20 cellular contexts compared by ENCODE assay signal in the genomic region with DNA sequence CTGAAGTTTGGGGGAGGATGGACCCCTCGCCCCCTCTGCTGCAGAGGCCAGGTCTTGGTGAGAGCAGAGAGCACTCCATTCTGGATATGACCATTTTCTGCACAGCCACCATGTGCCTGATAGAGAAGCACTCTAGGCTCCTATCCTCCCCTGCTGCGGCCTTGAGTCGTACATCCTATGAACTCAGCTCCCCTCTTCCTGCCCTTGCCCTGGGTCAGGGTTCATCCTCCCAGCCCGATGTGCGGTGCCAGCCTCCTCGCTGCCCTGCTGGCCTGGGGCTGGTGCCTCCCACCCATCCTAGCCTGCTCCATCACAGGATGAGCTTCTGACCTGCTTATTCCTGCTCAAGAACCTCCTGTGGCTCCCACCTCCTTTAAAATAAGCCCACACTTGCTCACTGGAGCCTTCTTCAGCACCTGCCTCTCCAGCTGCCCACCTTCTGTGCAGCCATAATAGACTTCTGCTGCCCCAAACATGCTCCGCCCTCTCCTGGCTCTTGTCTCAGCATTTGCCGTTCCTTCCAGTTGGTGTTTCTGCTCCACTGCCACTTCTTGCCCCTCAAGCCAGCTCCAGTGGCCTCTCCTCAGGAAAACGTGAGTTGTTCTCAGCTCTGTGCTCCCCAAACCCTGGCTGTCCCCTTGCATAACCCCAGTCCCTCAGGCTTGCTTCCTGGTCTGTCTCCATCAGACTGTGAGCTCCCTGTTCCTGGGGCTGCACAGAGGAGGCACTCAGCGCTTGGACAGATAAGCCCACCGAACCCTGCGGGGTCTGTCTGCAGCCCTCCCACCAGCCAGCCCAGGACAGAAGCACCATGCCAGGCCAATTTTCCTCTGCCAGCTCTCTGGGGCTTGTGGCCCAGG. TPM values are rescaled to one million over a fixed set of nuclear protein-coding genes. Genes with fewer than 3 reads are reported as not detected.
A peak's percentile ranks its signal among the peaks of the same experiment; 100 is the strongest.
DNase-seq lines count a peak whose midpoint lies in the region; ATAC-seq and TF ChIP-seq lines count a peak whose summit lies in the region.
"Had no signal": no experiment of that assay in that cellular context is flagged by ENCODE, and none has a peak within 500 bp of the region (broad histone marks: within the 10 kb centered on the region; RNA-seq: fewer than 3 reads in every experiment).

No MANE protein-coding gene starts in this region.

- H3K36me3 Mint-ChIP-seq in endodermal cell (ENCODE audit: low read depth) = no peaks in the 10 kb centered on the region
- peaks cover 3% of the 10 kb centered on the region for H3K36me3 Mint-ChIP-seq in T-helper 17 cell (ENCODE audit: low read depth)

- H3K9ac ChIP-seq in SK-N-SH (no peak overlapping the region), HUES64 (ENCODE audit: low read depth, low read length) (no peak overlapping the region), endodermal cell (ENCODE audit: extremely low read depth, low read length, poor library complexity, severe bottlenecking) (no peak overlapping the region)

- H3K79me2 ChIP-seq in SK-N-SH (ENCODE audit: insufficient read depth) (no peaks in the 10 kb centered on the region), osteoblast (ENCODE audit: insufficient read depth, low read length) (no peaks in the 10 kb centered on the region)

- H3K4me1 ChIP-seq in SK-N-SH (ENCODE audit: control insufficient read depth in 1 of 2, insufficient read depth in 2 of 2, low read depth in 1 of 2, low read length in 1 of 2) = no peaks in the 10 kb centered on the region; a peak in 1 of 4 replicates
- peaks cover 20% of the 10 kb centered on the region; the same call in 1 of the 2 replicates for H3K4me1 ChIP-seq in HUES64 (ENCODE audit: insufficient read depth, low read length)
- peaks cover 6% of the 10 kb centered on the region for H3K4me1 ChIP-seq in endodermal cell (ENCODE audit: control insufficient read depth, insufficient read depth, low read length)
- H3K4me1 ChIP-seq in osteoblast (ENCODE audit: insufficient read depth, low read length) = no peaks in the 10 kb centered on the region
- H3K4me1 ChIP-seq: HAP-1 had no signal

- H3K9me3 ChIP-seq in SK-N-SH = no peaks in the 10 kb centered on the region
- no peaks in the 10 kb centered on the region for H3K9me3 ChIP-seq in HUES64 (ENCODE audit: insufficient read depth, low read depth, low read length)
- no peaks in the 10 kb centered on the region for H3K9me3 ChIP-seq in endodermal cell (ENCODE audit: control insufficient read depth, low read length)
- H3K9me3 ChIP-seq in osteoblast (ENCODE audit: low read depth, low read length) = no peaks in the 10 kb centered on the region
- no peaks in the 10 kb centered on the region for H3K9me3 ChIP-seq in T-helper 17 cell (ENCODE audit: control insufficient read depth, low read length, poor library complexity, severe bottlenecking)
- H3K9me3 ChIP-seq: HAP-1 had no signal

- peaks cover 9% of the 10 kb centered on the region; the same call in 1 of the 2 replicates for H3K27me3 ChIP-seq in SK-N-SH (ENCODE audit: insufficient read depth)
- H3K27me3 ChIP-seq in HUES64 (ENCODE audit: insufficient read depth, low read length) = no peaks in the 10 kb centered on the region
- H3K27me3 ChIP-seq in endodermal cell (ENCODE audit: control insufficient read depth, insufficient read depth, low read length, poor library complexity, severe bottlenecking) = no peaks in the 10 kb centered on the region
- no peaks in the 10 kb centered on the region for H3K27me3 ChIP-seq in osteoblast (ENCODE audit: insufficient read depth, low read length)

- H3K4me1 Mint-ChIP-seq in endodermal cell (peaks cover 16% of the 10 kb centered on the region), T-helper 17 cell (peaks cover 3% of the 10 kb centered on the region)

- TF ChIP-seq EP300 in SK-N-SH (IDR thresholded peaks at IDR 0.05; ENCODE audit: borderline replicate concordance in 1 of 2, low read depth in 1 of 2, low read length in 1 of 2) = no peak

- H3K4me3 ChIP-seq in SK-N-SH (ENCODE audit: low read depth in 2 of 2, low read length in 1 of 2) (no peak overlapping the region), HUES64 (ENCODE audit: low read length) (no peak overlapping the region), endodermal cell (ENCODE audit: low read length) (no peak overlapping the region), osteoblast (ENCODE audit: insufficient read depth, low read length) (no peak overlapping the region)
- H3K4me3 ChIP-seq: HAP-1, SK-N-MC had no signal

- no peaks in the 10 kb centered on the region for H3K9me2 ChIP-seq in SK-N-SH

- peak overlapping the region; percentile 48 for H3K27ac Mint-ChIP-seq in endodermal cell
- H3K27ac Mint-ChIP-seq in T-helper 17 cell = no peak overlapping the region

- no peaks in the 10 kb centered on the region for H4K20me1 ChIP-seq in SK-N-SH (ENCODE audit: insufficient read depth)
- no peaks in the 10 kb centered on the region for H4K20me1 ChIP-seq in osteoblast (ENCODE audit: insufficient read depth, low read length)

- CTCF ChIA-PET in SK-N-SH (lab: Yijun Ruan, JAX) = interaction anchor here (0.7 to 15.3 kb wide), 8 partner anchors 9 to 565 kb away, joined by 3 to 327 read pairs (median 6); no protein-coding TSS in a partner anchor

- H3K9me3 Mint-ChIP-seq in endodermal cell = no peaks in the 10 kb centered on the region

- DNase-seq in SK-N-SH (no peak), endodermal cell (no peak), osteoblast (ENCODE audit: insufficient read length, low spot score, missing footprints) (peak; percentile 48), T-helper 17 cell (no peak)
- DNase-seq: EL, KBM-7, NCI-H1048, NCI-H1436 treated with DMSO at 0.1 percent for 48 hours, NCI-H2029 treated with DMSO at 0.1 percent for 48 hours, NCI-H2227 treated with DMSO at 0.1 percent for 48 hours, NCI-H526 treated with DMSO at 0.1 percent for 48 hours, T-helper 1 cell had no signal

- no peak for TF ChIP-seq RAD21 in SK-N-SH (IDR thresholded peaks at IDR 0.05; ENCODE audit: low read length)

- H3K4me3 Mint-ChIP-seq in endodermal cell = no peak overlapping the region
- no peak overlapping the region for H3K4me3 Mint-ChIP-seq in T-helper 17 cell

- H3K4me2 ChIP-seq in SK-N-SH (no peak overlapping the region), osteoblast (ENCODE audit: insufficient read depth, low read length) (no peak overlapping the region)

- H3F3A ChIP-seq in SK-N-SH (replicated peaks; ENCODE audit: insufficient read depth) = no peaks in the 10 kb centered on the region

- no peak overlapping the region for H2AFZ ChIP-seq in SK-N-SH (ENCODE audit: low read depth)
- H2AFZ ChIP-seq in osteoblast (ENCODE audit: low read length) = no peak overlapping the region

- H3K27ac ChIP-seq in SK-N-SH (ENCODE audit: low read depth in 2 of 2, low read length in 1 of 2) (no peak overlapping the region), HUES64 (ENCODE audit: low read depth, low read length) (peak overlapping the region; percentile 15; the same call in 1 of the 2 replicates), endodermal cell (ENCODE audit: low read depth, low read length) (no peak overlapping the region), osteoblast (ENCODE audit: low read depth, low read length) (no peak overlapping the region)
- H3K27ac ChIP-seq: C4-2B, SK-N-MC had no signal

- TF ChIP-seq CTCF in SK-N-SH (IDR thresholded peaks at IDR 0.05) = no peak
- TF ChIP-seq CTCF in endodermal cell (conservative IDR thresholded peaks at IDR 0.05) = no peak
- TF ChIP-seq CTCF in osteoblast (IDR thresholded peaks at IDR 0.05; ENCODE audit: extremely low read depth, low read depth, low read length) = no peak

- no peaks in the 10 kb centered on the region for H3K36me3 ChIP-seq in SK-N-SH (replicated peaks in 1 of 2; ENCODE audit: control insufficient read depth in 1 of 2, insufficient read depth in 2 of 2, low read length in 1 of 2)
- H3K36me3 ChIP-seq in HUES64 (ENCODE audit: insufficient read depth, low read length) = no peaks in the 10 kb centered on the region
- no peaks in the 10 kb centered on the region for H3K36me3 ChIP-seq in endodermal cell (ENCODE audit: control insufficient read depth, insufficient read depth, low read length)
- H3K36me3 ChIP-seq in osteoblast (ENCODE audit: insufficient read depth, low read length) = no peaks in the 10 kb centered on the region
- H3K36me3 ChIP-seq: HAP-1 had no signal

- 64% methylated on average over 8 of the region's 12 CpGs for WGBS in SK-N-SH (ENCODE audit: low lambda C conversion rate)
- WGBS in HUES64 = 87% methylated on average over 12 of the region's 12 CpGs
- 85 to 90% methylated on average over 8 to 12 of the region's 12 CpGs for WGBS in endodermal cell (ENCODE audit: insufficient coverage in 1 of 2, insufficient read length in 1 of 2), 2 experiments

- H3K27me3 Mint-ChIP-seq in endodermal cell (ENCODE audit: insufficient read depth) (peaks cover 10% of the 10 kb centered on the region), T-helper 17 cell (peaks cover 22% of the 10 kb centered on the region)

- ATAC-seq in SK-N-SH treated with all-trans-retinoic acid at 6 μM for 48 hours = no peak
- ATAC-seq in GM19397 (IDR thresholded peaks at IDR 0.05; ENCODE audit: unreplicated experiment) = no peak
- ATAC-seq in T-helper 17 cell = no peak
- ATAC-seq: Panc1 had no signal

- POLR2A ChIA-PET in SK-N-SH (lab: Yijun Ruan, JAX) = no interaction called here

RNA-seq across cellular contexts. Expression of gene TTLL11, which starts 22.3 kb away (rescaled TPM):
- 6.0 and 6.8 TPM in 2 replicates for polyA plus RNA-seq in SK-N-SH (2012; rRNA removed)
- polyA plus RNA-seq in SK-N-SH (2012; cell fraction: cytosol; rRNA removed) = 3.9 and 5.4 TPM in 2 replicates
- 6.6 and 8.0 TPM in 2 replicates for polyA plus RNA-seq in SK-N-SH (2012; cell fraction: nucleus; rRNA removed)
- 1.2 TPM for polyA plus RNA-seq in HUES64 (2013, experiment 1 of 2)
- 0.95 TPM for polyA plus RNA-seq in HUES64 (2013, experiment 2 of 2)
- under 1 TPM in 1 of 2 donors, not detected in 1; 0.68 TPM for total RNA-seq in endodermal cell
- polyA plus RNA-seq in endodermal cell (2013, experiment 1 of 2) = 2.4 TPM
- polyA plus RNA-seq in endodermal cell (2013, experiment 2 of 2) = 3.3 TPM
- 6.2 and 8.0 TPM in 2 replicates for total RNA-seq in osteoblast
- 1 to 10 TPM; 2.3 to 4.2 TPM for total RNA-seq in T-helper 17 cell

RNA-seq across cellular contexts. Expression of gene NDUFA8, which starts 44.2 kb away (rescaled TPM):
- 97.4 and 116 TPM in 2 replicates for polyA plus RNA-seq in SK-N-SH (2012; rRNA removed)
- polyA plus RNA-seq in SK-N-SH (2012; cell fraction: cytosol; rRNA removed) = 129 and 149 TPM in 2 replicates
- polyA plus RNA-seq in SK-N-SH (2012; cell fraction: nucleus; rRNA removed) = 34.0 and 34.2 TPM in 2 replicates
- 82.3 TPM for polyA plus RNA-seq in HUES64 (2013, experiment 1 of 2)
- 88.1 TPM for polyA plus RNA-seq in HUES64 (2013, experiment 2 of 2)
- 10 to 100 TPM; 65.8 to 67.8 TPM for total RNA-seq in endodermal cell
- 83.6 TPM for polyA plus RNA-seq in endodermal cell (2013, experiment 1 of 2)
- 79.7 TPM for polyA plus RNA-seq in endodermal cell (2013, experiment 2 of 2)
- total RNA-seq in osteoblast = 17.0 and 18.3 TPM in 2 replicates
- total RNA-seq in T-helper 17 cell = 10 to 100 TPM in 1 of 2 donors, 1 to 10 TPM in 1; 9.2 to 13.0 TPM

RNA-seq across cellular contexts. Expression of gene MORN5, which starts 44.3 kb away (rescaled TPM):
- polyA plus RNA-seq in SK-N-SH (2012; rRNA removed) = not detected in 2 replicates
- 0.06 and 0.09 TPM in 2 replicates for polyA plus RNA-seq in SK-N-SH (2012; cell fraction: cytosol; rRNA removed)
- 0.11 and 0.16 TPM in 2 replicates for polyA plus RNA-seq in SK-N-SH (2012; cell fraction: nucleus; rRNA removed)
- not detected for polyA plus RNA-seq in HUES64 (2013, experiment 1 of 2)
- polyA plus RNA-seq in HUES64 (2013, experiment 2 of 2) = not detected
- total RNA-seq in endodermal cell (under 1 TPM in 1 of 2 donors, not detected in 1; 0.81 TPM), osteoblast (0.36 TPM in 1 of 2 replicates, not detected in the other), T-helper 17 cell (not detected)
- 0.71 TPM for polyA plus RNA-seq in endodermal cell (2013, experiment 1 of 2)
- 0.58 TPM for polyA plus RNA-seq in endodermal cell (2013, experiment 2 of 2)
- total RNA-seq: M059J had no signal
